ENCODE assay signal across 31 cellular contexts in genomic region chr15:48967336-48967735, GRCh38. TPM values are rescaled to one million over a fixed set of nuclear protein-coding genes. Genes with fewer than 3 reads are reported as not detected.
DNase-seq lines count a peak whose midpoint lies in the region; ATAC-seq and TF ChIP-seq lines count a peak whose summit lies in the region.
"Had no signal": no experiment of that assay in that cellular context is flagged by ENCODE, and none has a peak within 500 bp of the region (broad histone marks: within the 10 kb centered on the region; RNA-seq: fewer than 3 reads in every experiment).

No MANE protein-coding gene starts in this region.

- CTCF ChIA-PET in activated CD8-positive, alpha-beta T cell treated with anti-CD3 and anti-CD28 coated beads for 36 hours (lab: Charles Lee): interaction anchor here (2.0 to 7.2 kb wide), 3 partner anchors 8 to 105 kb away, joined by 5 to 54 read pairs (median 44); partner anchors contain the start of gene EID1
- CTCF ChIA-PET in OCI-LY7 (lab: Charles Lee; ENCODE audit: unreplicated experiment): no interaction called here

- intact Hi-C loops in activated CD8-positive, alpha-beta T cell treated with anti-CD3 and anti-CD28 coated beads for 36 hours (cut with micrococcal nuclease): loop anchor here (5.0 kb wide), 3 partner anchors 40 to 105 kb away; partner anchors contain the start of gene EID1
- intact Hi-C loops in tibial artery (cut with DNase I; ENCODE audit: low total_unique reads): loop anchor here (10.0 kb wide), 1 partner anchor 77 kb away; the partner anchor contains the start of gene SECISBP2L
- intact Hi-C loops in OCI-LY7 (cut with micrococcal nuclease; ENCODE audit: unreplicated experiment): no loop called here

- no peak for DNase-seq in activated T-cell treated with anti-CD3 and anti-CD28 coated beads, Interleukin-2, amount 50 U/mL, for 72 hours
- DNase-seq in activated T-cell treated with anti-CD3 and anti-CD28 coated beads, Interleukin-2, amount 50 U/mL, for 4 hours: no peak
- DNase-seq in activated CD8-positive, alpha-beta T cell treated with anti-CD3 and anti-CD28 coated beads for 36 hours: no peak
- DNase-seq in fibroblast of peridontal ligament (ENCODE audit: extremely low read depth) (peak; percentile 55), tibial artery (no peak), cerebellar nuclear complex (lab: John Stamatoyannopoulos, UW) (no peak), NCI-H1930 (lab: John Stamatoyannopoulos, UW) (no peak), OCI-LY7 (ENCODE audit: low spot score) (no peak)
- DNase-seq: activated B cell treated with CpG ODN at 0.5 μM for 24 hours; activated effector memory CD4-positive, alpha-beta T cell treated with anti-CD3 and anti-CD28 coated beads, Interleukin-2, amount 50 U/mL, for 16 hours; adrenal gland; colonic mucosa; effector memory CD4-positive, alpha-beta T cell; H9; Karpas-422; left ventricle myocardium inferior; NCI-H187; NCI-H526 treated with DMSO at 0.1 percent for 48 hours; pancreas; right cardiac atrium; RPMI8226; stimulated activated CD4-positive, alpha-beta T cell treated with anti-CD3 and anti-CD28 coated beads, Interleukin-4, amount 100 ng/mL, for 1 hour; stimulated activated naive B cell treated with anti-CD40 and anti-IgM and Interleukin-4, amounts not matched to agents 10 μg/mL and 1 μg/mL and 100 μg/mL, for 72 hours; T1000; thyroid gland had no signal

- POLR2A ChIA-PET in activated CD8-positive, alpha-beta T cell treated with anti-CD3 and anti-CD28 coated beads for 36 hours (lab: Charles Lee): interaction anchor here (0.6 to 2.4 kb wide), 3 partner anchors 8 to 157 kb away, joined by 3 to 9 read pairs (median 4); partner anchors contain the start of gene CEP152
- POLR2A ChIA-PET in OCI-LY7 (lab: Charles Lee): interaction anchor here (1.5 kb wide), 1 partner anchor 13 kb away, joined by 3 read pairs; no protein-coding TSS in a partner anchor

- H3K4me1 Mint-ChIP-seq in activated T-cell treated with anti-CD3 and anti-CD28 coated beads, Interleukin-2, amount 50 U/mL, for 72 hours (ENCODE audit: low read depth): peaks cover 40% of the 10 kb centered on the region
- peaks cover 32% of the 10 kb centered on the region for H3K4me1 Mint-ChIP-seq in activated T-cell treated with anti-CD3 and anti-CD28 coated beads, Interleukin-2, amount 50 U/mL, for 4 hours (ENCODE audit: low read depth)
- H3K4me1 Mint-ChIP-seq in activated CD8-positive, alpha-beta T cell treated with anti-CD3 and anti-CD28 coated beads for 36 hours (ENCODE audit: low read depth): peaks cover 33% of the 10 kb centered on the region

- H3K4me2 ChIP-seq in OCI-LY7 (ENCODE audit: low read length): no peak overlapping the region
- H3K4me2 ChIP-seq: hepatocyte had no signal

- H3K9me3 Mint-ChIP-seq in activated T-cell treated with anti-CD3 and anti-CD28 coated beads, Interleukin-2, amount 50 U/mL, for 72 hours: no peaks in the 10 kb centered on the region
- no peaks in the 10 kb centered on the region for H3K9me3 Mint-ChIP-seq in activated T-cell treated with anti-CD3 and anti-CD28 coated beads, Interleukin-2, amount 50 U/mL, for 4 hours
- H3K9me3 Mint-ChIP-seq in activated CD8-positive, alpha-beta T cell treated with anti-CD3 and anti-CD28 coated beads for 36 hours: no peaks in the 10 kb centered on the region
- H3K9me3 Mint-ChIP-seq: activated B cell treated with CpG ODN at 0.5 μM for 24 hours; H9; naive thymus-derived CD8-positive, alpha-beta T cell; stimulated activated naive B cell treated with anti-CD40 and anti-IgM and Interleukin-4, amounts not matched to agents 10 μg/mL and 1 μg/mL and 100 μg/mL, for 72 hours had no signal

- H3K27me3 Mint-ChIP-seq in activated T-cell treated with anti-CD3 and anti-CD28 coated beads, Interleukin-2, amount 50 U/mL, for 72 hours (ENCODE audit: low read depth): peaks cover 42% of the 10 kb centered on the region
- peaks cover 43% of the 10 kb centered on the region for H3K27me3 Mint-ChIP-seq in activated T-cell treated with anti-CD3 and anti-CD28 coated beads, Interleukin-2, amount 50 U/mL, for 4 hours (ENCODE audit: low read depth)
- H3K27me3 Mint-ChIP-seq in activated CD8-positive, alpha-beta T cell treated with anti-CD3 and anti-CD28 coated beads for 36 hours: peaks cover 19% of the 10 kb centered on the region

- no TSS peak for BruUV-seq in OCI-LY7 (replicated peaks; lab: Mats Ljungman, UMichigan)

- H3K36me3 ChIP-seq in tibial artery (no peaks in the 10 kb centered on the region), OCI-LY7 (ENCODE audit: insufficient read depth, low read length) (no peaks in the 10 kb centered on the region)
- H3K36me3 ChIP-seq: adrenal gland, breast epithelium, colonic mucosa, left ventricle myocardium inferior, pancreas, thyroid gland had no signal

- no peaks in the 10 kb centered on the region for H4K20me1 ChIP-seq in OCI-LY7 (ENCODE audit: insufficient read depth, low read length)

- TF ChIP-seq CTCF in activated CD8-positive, alpha-beta T cell treated with anti-CD3 and anti-CD28 coated beads for 36 hours (IDR thresholded peaks at IDR 0.05): no peak
- TF ChIP-seq CTCF in tibial artery (IDR thresholded peaks at IDR 0.05) (no peak), OCI-LY7 (conservative IDR thresholded peaks at IDR 0.05; ENCODE audit: low read length) (no peak)

- no peaks in the 10 kb centered on the region for H3K79me2 ChIP-seq in OCI-LY7 (ENCODE audit: insufficient read depth, low read depth, low read length)
- H3K79me2 ChIP-seq: hepatocyte had no signal

- H2AFZ ChIP-seq in OCI-LY7 (ENCODE audit: low read length): no peak overlapping the region
- H2AFZ ChIP-seq: hepatocyte had no signal

- H3K27me3 ChIP-seq in tibial artery: no peaks in the 10 kb centered on the region
- H3K27me3 ChIP-seq: adrenal gland, breast epithelium, thyroid gland had no signal

- H3K4me3 Mint-ChIP-seq in activated T-cell treated with anti-CD3 and anti-CD28 coated beads, Interleukin-2, amount 50 U/mL, for 72 hours: peak overlapping the region; percentile 57 to 67
- no peak overlapping the region for H3K4me3 Mint-ChIP-seq in activated T-cell treated with anti-CD3 and anti-CD28 coated beads, Interleukin-2, amount 50 U/mL, for 4 hours
- no peak overlapping the region for H3K4me3 Mint-ChIP-seq in activated CD8-positive, alpha-beta T cell treated with anti-CD3 and anti-CD28 coated beads for 36 hours
- H3K4me3 Mint-ChIP-seq: activated B cell treated with CpG ODN at 0.5 μM for 24 hours; H9; mesothelial cell of epicardium; naive thymus-derived CD8-positive, alpha-beta T cell; stimulated activated naive B cell treated with anti-CD40 and anti-IgM and Interleukin-4, amounts not matched to agents 10 μg/mL and 1 μg/mL and 100 μg/mL, for 72 hours had no signal

- no peak overlapping the region for H3K27ac Mint-ChIP-seq in activated T-cell treated with anti-CD3 and anti-CD28 coated beads, Interleukin-2, amount 50 U/mL, for 72 hours
- H3K27ac Mint-ChIP-seq in activated CD8-positive, alpha-beta T cell treated with anti-CD3 and anti-CD28 coated beads for 36 hours: peak overlapping the region; percentile 90
- H3K27ac Mint-ChIP-seq: activated B cell treated with CpG ODN at 0.5 μM for 24 hours; H9; mesothelial cell of epicardium; stimulated activated naive B cell treated with anti-CD40 and anti-IgM and Interleukin-4, amounts not matched to agents 10 μg/mL and 1 μg/mL and 100 μg/mL, for 72 hours had no signal

- H3K9me3 ChIP-seq in tibial artery (no peaks in the 10 kb centered on the region), OCI-LY7 (ENCODE audit: low read length) (no peaks in the 10 kb centered on the region)
- H3K9me3 ChIP-seq: adrenal gland, breast epithelium, colonic mucosa, left ventricle myocardium inferior, pancreas, thyroid gland had no signal

- H3K27ac ChIP-seq in tibial artery (peak overlapping the region; percentile 59 to 69), OCI-LY7 (ENCODE audit: low read depth, low read length, poor library complexity, severe bottlenecking) (no peak overlapping the region)
- H3K27ac ChIP-seq: adrenal gland, breast epithelium, colonic mucosa, foreskin keratinocyte, hepatocyte, left ventricle myocardium inferior, pancreas, SK-N-MC, thyroid gland had no signal

- peaks cover 0 to 58% (median 39%) of the 10 kb centered on the region in 4 donors for H3K4me1 ChIP-seq in tibial artery
- H3K4me1 ChIP-seq in OCI-LY7 (ENCODE audit: insufficient read depth, low read length, poor library complexity, severe bottlenecking): no peaks in the 10 kb centered on the region
- H3K4me1 ChIP-seq: breast epithelium had no signal

- peaks cover 0 to 2% of the 10 kb centered on the region in 2 donors for H3K36me3 Mint-ChIP-seq in activated T-cell treated with anti-CD3 and anti-CD28 coated beads, Interleukin-2, amount 50 U/mL, for 72 hours (ENCODE audit: insufficient read depth in 2 of 2)
- H3K36me3 Mint-ChIP-seq in activated T-cell treated with anti-CD3 and anti-CD28 coated beads, Interleukin-2, amount 50 U/mL, for 4 hours (ENCODE audit: insufficient read depth): peaks cover 2% of the 10 kb centered on the region
- H3K36me3 Mint-ChIP-seq in activated CD8-positive, alpha-beta T cell treated with anti-CD3 and anti-CD28 coated beads for 36 hours (ENCODE audit: low read depth): peaks cover 2% of the 10 kb centered on the region
- H3K36me3 Mint-ChIP-seq: mesothelial cell of epicardium; stimulated activated naive B cell treated with anti-CD40 and anti-IgM and Interleukin-4, amounts not matched to agents 10 μg/mL and 1 μg/mL and 100 μg/mL, for 72 hours had no signal

- H3K9me2 ChIP-seq in OCI-LY7 (ENCODE audit: insufficient read depth, low read length): no peaks in the 10 kb centered on the region

- no peak for ATAC-seq in activated T-cell treated with anti-CD3 and anti-CD28 coated beads, Interleukin-2, amount 50 U/mL, for 72 hours (replicated peaks in 1 of 2)
- ATAC-seq in activated T-cell treated with anti-CD3 and anti-CD28 coated beads, Interleukin-2, amount 50 U/mL, for 4 hours: no peak
- no peak for ATAC-seq in activated CD8-positive, alpha-beta T cell treated with anti-CD3 and anti-CD28 coated beads for 36 hours
- ATAC-seq: pancreas, right cardiac atrium had no signal

- no peak overlapping the region for H3K4me3 ChIP-seq in tibial artery
- H3K4me3 ChIP-seq in OCI-LY7 (ENCODE audit: low read depth, low read length, poor library complexity, severe bottlenecking): no peak overlapping the region
- H3K4me3 ChIP-seq: adrenal gland, breast epithelium, colonic mucosa, hepatocyte, left ventricle myocardium inferior, pancreas, SK-N-MC, thyroid gland had no signal

RNA-seq across cellular contexts. Expression of gene SHC4, which starts 3.6 kb away (rescaled TPM):
- 1 to 10 TPM; 1.2 to 2.1 TPM for total RNA-seq in activated T-cell treated with anti-CD3 and anti-CD28 coated beads, Interleukin-2, amount 50 U/mL, for 72 hours
- total RNA-seq in activated T-cell treated with anti-CD3 and anti-CD28 coated beads, Interleukin-2, amount 50 U/mL, for 4 hours: 1 to 10 TPM; 1.7 to 2.3 (median 2.2) TPM
- total RNA-seq in activated CD8-positive, alpha-beta T cell treated with anti-CD3 and anti-CD28 coated beads for 36 hours: 1 to 10 TPM; 2.5 TPM
- 0.36 and 0.41 TPM in 2 replicates for total RNA-seq in OCI-LY7 (2014; rRNA removed; shearing (Covaris generic))
- total RNA-seq in OCI-LY7 (2022): 0.33 and 1.3 TPM in 2 replicates
- total RNA-seq: activated B cell treated with CpG ODN at 0.5 μM for 24 hours; naive thymus-derived CD8-positive, alpha-beta T cell had no signal

Comparison
In these comparisons a context has a peak if more than half of its experiments do, and no peak if none do; other contexts are left out.
1. H3K4me3 Mint-ChIP-seq: peak in activated T-cell treated with anti-CD3 and anti-CD28 coated beads, Interleukin-2, amount 50 U/mL, for 72 hours (2 of 2); none in activated T-cell treated with anti-CD3 and anti-CD28 coated beads, Interleukin-2, amount 50 U/mL, for 4 hours (single experiment) and activated CD8-positive, alpha-beta T cell treated with anti-CD3 and anti-CD28 coated beads for 36 hours (single experiment).